23 cellular contexts compared by ENCODE assay signal in genomic region chr2:19505199-19506136, GRCh38.
A peak's percentile ranks its signal among the peaks of the same experiment; 100 is the strongest.
DNase-seq lines count a peak whose midpoint lies in the region; ATAC-seq, FAIRE-seq and TF ChIP-seq lines count a peak whose summit lies in the region.
"Had no signal": no experiment of that assay in that cellular context is flagged by ENCODE, and none has a peak within 500 bp of the region (broad histone marks: within the 10 kb centered on the region; RNA-seq: fewer than 3 reads in every experiment).

No MANE protein-coding gene starts in this region.

- no peaks in the 10 kb centered on the region for H3K36me3 Mint-ChIP-seq in GM23338 (ENCODE audit: low read depth)
- H3K36me3 Mint-ChIP-seq: CD14-positive monocyte had no signal

- peak; percentile 32 for FAIRE-seq in A549 (lab: Jason Lieb, UNC)
- FAIRE-seq: K562 had no signal

- H4K20me1 ChIP-seq in GM23338 (replicated peaks; ENCODE audit: insufficient read depth): no peaks in the 10 kb centered on the region

- no peaks in the 10 kb centered on the region for H3K27me3 Mint-ChIP-seq in GM23338 (ENCODE audit: insufficient read depth, low read depth, poor library complexity)

- H2AFZ ChIP-seq in GM23338: peak overlapping the region; percentile 67; the same call in 1 of the 2 replicates

- no peaks in the 10 kb centered on the region for H3K9me3 Mint-ChIP-seq in GM23338
- H3K9me3 Mint-ChIP-seq: activated T-helper 1 cell treated with anti-CD3 and anti-CD28 coated beads, Interleukin-12 subunit alpha, Interleukin-12 subunit beta, Interleukin-2, Interleukin-4 antibody, amounts not matched to agents 30 ng/mL and 10 ng/mL and 1 ng/mL, durations not matched to agents 14 hours and 24 hours and 36 hours had no signal

- peak overlapping the region; percentile 66 for H3K4me2 ChIP-seq in A549
- H3K4me2 ChIP-seq in GM23338: no peak overlapping the region

- no peaks in the 10 kb centered on the region for H3F3A ChIP-seq in GM23338 (replicated peaks; ENCODE audit: low read depth)

- ATAC-seq in A549 (peak in 1 of 2 experiments; percentile 40; a peak in 3 of 6 replicates), GM23338 (no peak), body of pancreas (peak; percentile 18), right lobe of liver (peak; percentile 50 to 75 (median 68)), HG03196 (IDR thresholded peaks at IDR 0.05; ENCODE audit: unreplicated experiment) (no peak)
- ATAC-seq: activated naive CD4-positive, alpha-beta T cell treated with anti-CD3 and anti-CD28 coated beads, Interleukin-2, amount 50 U/mL, for 72 hours; K562 had no signal

- H3K79me2 ChIP-seq in GM23338 (replicated peaks; ENCODE audit: insufficient read depth): no peaks in the 10 kb centered on the region

- peak overlapping the region; percentile 41 to 71; a peak in 4 of 6 replicates for H3K27ac ChIP-seq in A549
- H3K27ac ChIP-seq in GM23338 (ENCODE audit: low read depth): no peak overlapping the region
- no peak overlapping the region for H3K27ac ChIP-seq in body of pancreas
- H3K27ac ChIP-seq in right lobe of liver: peak overlapping the region; percentile 23 to 58 (median 34)
- H3K27ac ChIP-seq: ascending aorta, dorsolateral prefrontal cortex, testis, WERI-Rb-1 had no signal

- CTCF ChIA-PET in A549 (lab: Yijun Ruan, JAX): interaction anchor here (1.1 to 1.4 kb wide), 3 partner anchors 9 to 31 kb away, joined by 3 to 5 read pairs (median 4); no protein-coding TSS in a partner anchor

- H3K36me3 ChIP-seq in GM23338 (ENCODE audit: insufficient read depth) (no peaks in the 10 kb centered on the region), body of pancreas (replicated peaks in 1 of 2; ENCODE audit: insufficient read depth in 1 of 2, low read depth in 2 of 2) (no peaks in the 10 kb centered on the region), right lobe of liver (no peaks in the 10 kb centered on the region)
- H3K36me3 ChIP-seq: ascending aorta, WERI-Rb-1 had no signal

- H3K4me3 ChIP-seq in A549 (no peak overlapping the region), GM23338 (no peak overlapping the region), body of pancreas (no peak overlapping the region), right lobe of liver (no peak overlapping the region)
- H3K4me3 ChIP-seq: ascending aorta, dorsolateral prefrontal cortex, K562, testis had no signal

- H3K27me3 ChIP-seq in GM23338 (ENCODE audit: insufficient read depth) (no peaks in the 10 kb centered on the region), body of pancreas (no peaks in the 10 kb centered on the region), right lobe of liver (no peaks in the 10 kb centered on the region)
- H3K27me3 ChIP-seq: ascending aorta, testis had no signal

- no peak overlapping the region for H3K27ac Mint-ChIP-seq in GM23338
- H3K27ac Mint-ChIP-seq: activated naive CD4-positive, alpha-beta T cell treated with anti-CD3 and anti-CD28 coated beads, Interleukin-2, amount 50 U/mL, for 72 hours; activated T-helper 1 cell treated with anti-CD3 and anti-CD28 coated beads, Interleukin-12 subunit alpha, Interleukin-12 subunit beta, Interleukin-2, Interleukin-4 antibody, amounts not matched to agents 30 ng/mL and 10 ng/mL and 1 ng/mL, durations not matched to agents 14 hours and 24 hours and 36 hours; CD14-positive monocyte had no signal

- intact Hi-C loops in body of pancreas (cut with DNase I) (no loop called here), right lobe of liver (cut with DNase I) (no loop called here)

- H3K9me3 ChIP-seq in A549: no peaks in the 10 kb centered on the region
- H3K9me3 ChIP-seq in body of pancreas: no peaks in the 10 kb centered on the region
- H3K9me3 ChIP-seq in right lobe of liver: no peaks in the 10 kb centered on the region
- H3K9me3 ChIP-seq: ascending aorta, testis had no signal

- TF ChIP-seq POLR2A in A549 (IDR thresholded peaks at IDR 0.05; ENCODE audit: low read length) (no peak), body of pancreas (IDR thresholded peaks at IDR 0.05) (no peak), right lobe of liver (IDR thresholded peaks at IDR 0.05) (no peak)

- H3K4me1 Mint-ChIP-seq in GM23338: peaks cover 6% of the 10 kb centered on the region
- H3K4me1 Mint-ChIP-seq: CD14-positive monocyte had no signal

- WGBS in A549 (ENCODE audit: missing lambda C conversion rate): 38% methylated on average over 5 of the region's 5 CpGs
- WGBS in body of pancreas, 2 donors: 6 to 14% methylated on average over 5 of the region's 5 CpGs
- 22% methylated on average over 5 of the region's 5 CpGs for WGBS in right lobe of liver (ENCODE audit: insufficient coverage, low coverage, low lambda C conversion rate, missing lambda C conversion rate)

- no peak for TF ChIP-seq RAD21 in A549 (conservative IDR thresholded peaks at IDR 0.05 in 1 of 2, IDR thresholded peaks at IDR 0.05 in 1 of 2)

- POLR2A ChIA-PET in A549 (lab: Yijun Ruan, JAX): no interaction called here

- TF ChIP-seq CTCF in A549 (IDR thresholded peaks at IDR 0.05) (no peak), GM23338 (conservative IDR thresholded peaks at IDR 0.05; ENCODE audit: low read depth in 2 of 2) (no peak), body of pancreas (IDR thresholded peaks at IDR 0.05) (no peak), right lobe of liver (IDR thresholded peaks at IDR 0.05) (no peak)

- H3K4me3 Mint-ChIP-seq in GM23338: no peak overlapping the region
- H3K4me3 Mint-ChIP-seq: activated T-helper 1 cell treated with anti-CD3 and anti-CD28 coated beads, Interleukin-12 subunit alpha, Interleukin-12 subunit beta, Interleukin-2, Interleukin-4 antibody, amounts not matched to agents 30 ng/mL and 10 ng/mL and 1 ng/mL, durations not matched to agents 14 hours and 24 hours and 36 hours; CD14-positive monocyte had no signal

- TF ChIP-seq EP300 in A549 (IDR thresholded peaks at IDR 0.05): no peak

- peaks cover 8% of the 10 kb centered on the region for H3K9me2 ChIP-seq in GM23338 (ENCODE audit: insufficient read depth)

- DNase-seq in A549 (ENCODE audit: low read depth in 1 of 2, low spot score in 1 of 2): no peak
- no peak for DNase-seq in GM23338 (ENCODE audit: low spot score)
- DNase-seq in body of pancreas: no peak
- no peak for DNase-seq in right lobe of liver
- DNase-seq in NCI-H524 treated with DMSO at 0.1 percent for 48 hours (lab: John Stamatoyannopoulos, UW): no peak
- no peak for DNase-seq in activated CD4-positive, CD25-positive, alpha-beta regulatory T cell (lab: John Stamatoyannopoulos, UW)
- DNase-seq: activated CD4-positive, alpha-beta T cell treated with anti-CD3 and anti-CD28 coated beads, Interleukin-2, amount 50 U/mL, for 4 hours; dorsolateral prefrontal cortex; GF-D8; mesendoderm; NCI-H1436 treated with DMSO at 0.1 percent for 48 hours; SHP77; stimulated activated CD4-positive, alpha-beta T cell treated with anti-CD3 and anti-CD28 coated beads, Interleukin-12 subunit alpha, Interleukin-12 subunit beta, amount 100 ng/mL, for 4 hours; stimulated activated CD4-positive, alpha-beta T cell treated with anti-CD3 and anti-CD28 coated beads, Interleukin-4, amount 100 ng/mL, for 4 hours; stimulated activated naive CD4-positive, alpha-beta T cell treated with Interleukin-2 at 50 U/mL for 16 hours; testis; WERI-Rb-1 had no signal

- peaks cover 24% of the 10 kb centered on the region for H3K4me1 ChIP-seq in A549
- H3K4me1 ChIP-seq in GM23338 (ENCODE audit: insufficient read depth): no peaks in the 10 kb centered on the region
- peaks cover 16% of the 10 kb centered on the region for H3K4me1 ChIP-seq in body of pancreas
- H3K4me1 ChIP-seq in right lobe of liver: peaks cover 0 to 25% (median 4%) of the 10 kb centered on the region in 4 donors
- H3K4me1 ChIP-seq: ascending aorta, testis had no signal

TF ChIP-seq in A549, 52 proteins besides CTCF, POLR2A, EP300 and RAD21:
- TF ChIP-seq HMGXB4 (CRISPR knock-in tag; IDR thresholded peaks at IDR 0.05; ENCODE audit: borderline replicate concordance) (no peak), GATA3 (IDR thresholded peaks at IDR 0.05; ENCODE audit: borderline replicate concordance) (0 out of 2 replicates have a peak, but pooled peaks have one; percentile 40)

TF ChIP-seq in GM23338, 12 proteins besides CTCF, POLR2A, EP300 and RAD21 (continues in another document):
- TF ChIP-seq JUNB (IDR thresholded peaks at IDR 0.05; ENCODE audit: unreplicated experiment) (no peak), NANOG (IDR thresholded peaks at IDR 0.05; ENCODE audit: borderline replicate concordance) (no peak), STAT1 (IDR thresholded peaks at IDR 0.05; ENCODE audit: unreplicated experiment) (no peak), EZH2phosphoT487 (IDR thresholded peaks at IDR 0.05; ENCODE audit: unreplicated experiment) (no peak), REST (IDR thresholded peaks at IDR 0.05; ENCODE audit: unreplicated experiment) (no peak)

Comparison
In these comparisons a context has a peak if more than half of its experiments do, and no peak if none do; other contexts are left out.
1. ATAC-seq: peak in body of pancreas (single experiment) and right lobe of liver (4 of 4); none in GM23338 (single experiment) and HG03196 (single experiment).
2. H3K27ac ChIP-seq: peak in A549 (2 of 2) and right lobe of liver (3 of 3); none in GM23338 (single experiment) and body of pancreas (0 of 4).